Comparison of ENCODE assay signal across 2 cellular contexts in the genomic region with DNA sequence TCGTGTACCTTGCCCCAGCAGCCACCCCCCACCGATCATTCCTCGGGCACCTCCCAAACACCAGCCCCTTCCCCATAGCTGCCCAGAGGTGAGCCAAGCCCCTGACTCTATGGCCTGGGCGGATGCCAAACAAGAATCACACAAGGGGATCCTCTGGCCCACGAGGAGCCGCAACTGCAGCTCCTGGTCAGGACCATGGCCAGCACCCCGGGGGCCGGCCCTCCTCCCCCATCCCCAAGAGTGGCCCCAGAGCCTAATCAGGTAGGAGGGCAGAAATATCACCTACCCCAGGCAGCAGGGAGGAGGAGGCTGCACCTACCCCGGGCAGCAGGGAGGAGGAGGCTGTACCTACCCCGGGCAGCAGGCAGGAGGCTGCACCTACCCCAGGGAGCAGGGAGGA.
TF ChIP-seq lines count a peak whose summit lies in the region.

No MANE protein-coding gene starts in this region.

TF ChIP-seq in SK-N-SH, 30 proteins besides CTCF, POLR2A, EP300 and RAD21 (continued from another document):
- TF ChIP-seq PBX3 (IDR thresholded peaks at IDR 0.05) (no peak), POLR2AphosphoS5 (IDR thresholded peaks at IDR 0.05; ENCODE audit: low read depth, low read length) (no peak)
- TF ChIP-seq, protein P1, sequence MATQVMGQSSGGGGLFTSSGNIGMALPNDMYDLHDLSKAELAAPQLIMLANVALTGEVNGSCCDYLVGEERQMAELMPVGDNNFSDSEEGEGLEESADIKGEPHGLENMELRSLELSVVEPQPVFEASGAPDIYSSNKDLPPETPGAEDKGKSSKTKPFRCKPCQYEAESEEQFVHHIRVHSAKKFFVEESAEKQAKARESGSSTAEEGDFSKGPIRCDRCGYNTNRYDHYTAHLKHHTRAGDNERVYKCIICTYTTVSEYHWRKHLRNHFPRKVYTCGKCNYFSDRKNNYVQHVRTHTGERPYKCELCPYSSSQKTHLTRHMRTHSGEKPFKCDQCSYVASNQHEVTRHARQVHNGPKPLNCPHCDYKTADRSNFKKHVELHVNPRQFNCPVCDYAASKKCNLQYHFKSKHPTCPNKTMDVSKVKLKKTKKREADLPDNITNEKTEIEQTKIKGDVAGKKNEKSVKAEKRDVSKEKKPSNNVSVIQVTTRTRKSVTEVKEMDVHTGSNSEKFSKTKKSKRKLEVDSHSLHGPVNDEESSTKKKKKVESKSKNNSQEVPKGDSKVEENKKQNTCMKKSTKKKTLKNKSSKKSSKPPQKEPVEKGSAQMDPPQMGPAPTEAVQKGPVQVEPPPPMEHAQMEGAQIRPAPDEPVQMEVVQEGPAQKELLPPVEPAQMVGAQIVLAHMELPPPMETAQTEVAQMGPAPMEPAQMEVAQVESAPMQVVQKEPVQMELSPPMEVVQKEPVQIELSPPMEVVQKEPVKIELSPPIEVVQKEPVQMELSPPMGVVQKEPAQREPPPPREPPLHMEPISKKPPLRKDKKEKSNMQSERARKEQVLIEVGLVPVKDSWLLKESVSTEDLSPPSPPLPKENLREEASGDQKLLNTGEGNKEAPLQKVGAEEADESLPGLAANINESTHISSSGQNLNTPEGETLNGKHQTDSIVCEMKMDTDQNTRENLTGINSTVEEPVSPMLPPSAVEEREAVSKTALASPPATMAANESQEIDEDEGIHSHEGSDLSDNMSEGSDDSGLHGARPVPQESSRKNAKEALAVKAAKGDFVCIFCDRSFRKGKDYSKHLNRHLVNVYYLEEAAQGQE (IDR thresholded peaks at IDR 0.05; ENCODE audit: low read depth, low read length), result peak; percentile 95

TF ChIP-seq in SK-N-SH treated with all-trans-retinoic acid at 6 μM for 48 hours, 23 proteins besides CTCF, POLR2A, EP300 and RAD21 (continued from another document):
- no peak for TF ChIP-seq POU6F1 (CRISPR knock-in tag; IDR thresholded peaks at IDR 0.05; ENCODE audit: borderline replicate concordance, low read depth)
- no peak for TF ChIP-seq RARB (CRISPR knock-in tag; IDR thresholded peaks at IDR 0.05)
- TF ChIP-seq ISL1 (CRISPR knock-in tag; IDR thresholded peaks at IDR 0.05), result no peak
- no peak for TF ChIP-seq BACH2 (CRISPR knock-in tag; IDR thresholded peaks at IDR 0.05; ENCODE audit: borderline replicate concordance)
- TF ChIP-seq GLIS3 (CRISPR knock-in tag; IDR thresholded peaks at IDR 0.05), result no peak
- TF ChIP-seq PPARA (CRISPR knock-in tag; IDR thresholded peaks at IDR 0.05; ENCODE audit: borderline replicate concordance), result no peak
- TF ChIP-seq, protein P2, sequence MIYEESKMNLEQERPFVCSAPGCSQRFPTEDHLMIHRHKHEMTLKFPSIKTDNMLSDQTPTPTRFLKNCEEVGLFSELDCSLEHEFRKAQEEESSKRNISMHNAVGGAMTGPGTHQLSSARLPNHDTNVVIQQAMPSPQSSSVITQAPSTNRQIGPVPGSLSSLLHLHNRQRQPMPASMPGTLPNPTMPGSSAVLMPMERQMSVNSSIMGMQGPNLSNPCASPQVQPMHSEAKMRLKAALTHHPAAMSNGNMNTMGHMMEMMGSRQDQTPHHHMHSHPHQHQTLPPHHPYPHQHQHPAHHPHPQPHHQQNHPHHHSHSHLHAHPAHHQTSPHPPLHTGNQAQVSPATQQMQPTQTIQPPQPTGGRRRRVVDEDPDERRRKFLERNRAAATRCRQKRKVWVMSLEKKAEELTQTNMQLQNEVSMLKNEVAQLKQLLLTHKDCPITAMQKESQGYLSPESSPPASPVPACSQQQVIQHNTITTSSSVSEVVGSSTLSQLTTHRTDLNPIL (CRISPR knock-in tag; IDR thresholded peaks at IDR 0.05; ENCODE audit: low read depth), result no peak
- TF ChIP-seq TCF4 (CRISPR knock-in tag; IDR thresholded peaks at IDR 0.05; ENCODE audit: borderline replicate concordance), result no peak
- TF ChIP-seq ZNF565 (CRISPR knock-in tag; conservative IDR thresholded peaks at IDR 0.05; ENCODE audit: low read depth), result no peak
TF ChIP-seq in SK-N-SH treated with all-trans-retinoic acid at 6 μM for 48 hours: peak in this region for 0.
